1 cellular context compared by ENCODE assay signal in the genomic region with DNA sequence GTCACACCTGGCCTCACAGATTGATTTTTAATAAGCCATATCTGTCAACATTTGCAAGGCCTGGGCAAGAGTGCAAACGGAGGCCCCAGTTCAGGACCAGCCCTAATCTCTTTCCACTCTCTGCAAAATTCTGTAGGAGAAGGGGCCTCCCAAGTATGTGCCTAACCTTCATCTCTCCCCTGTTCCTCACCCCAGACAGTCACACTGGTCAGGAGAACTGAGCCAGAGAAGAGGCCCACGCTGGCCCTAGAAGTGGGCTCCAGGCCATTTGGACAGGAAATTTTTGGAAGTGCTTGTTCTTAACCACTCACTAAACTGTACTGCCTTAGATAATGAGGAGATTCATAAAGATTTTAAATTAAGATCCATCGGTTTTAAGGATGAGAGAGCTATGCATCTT.
TF ChIP-seq lines count a peak whose summit lies in the region.

No MANE protein-coding gene starts in this region.

TF ChIP-seq in IMR-90, 13 proteins besides CTCF, POLR2A, EP300 and RAD21 (continued from another document):
- TF ChIP-seq FOS (IDR thresholded peaks at IDR 0.05; ENCODE audit: low read depth, low read length), result no peak
